13 cellular contexts compared by ENCODE assay signal in genomic region chr2:57892920-57893319, GRCh38.
DNase-seq lines count a peak whose midpoint lies in the region; ATAC-seq, FAIRE-seq and TF ChIP-seq lines count a peak whose summit lies in the region.
"Had no signal": no experiment of that assay in that cellular context is flagged by ENCODE, and none has a peak within 500 bp of the region (broad histone marks: within the 10 kb centered on the region; RNA-seq: fewer than 3 reads in every experiment).

No MANE protein-coding gene starts in this region.

- H3K4me3 Mint-ChIP-seq in CD14-positive monocyte = no peak overlapping the region
- no peak overlapping the region for H3K4me3 Mint-ChIP-seq in T-helper 2 cell treated with Interferon-gamma antibody and Interleukin-4, amounts not matched to agents 5 μg/mL and 100 μg/mL, for 36 hours
- H3K4me3 Mint-ChIP-seq: activated naive CD8-positive, alpha-beta T cell; nephron progenitor cell had no signal

- TF ChIP-seq CTCF in CD14-positive monocyte (IDR thresholded peaks at IDR 0.05) = no peak

- intact Hi-C loops in CD14-positive monocyte (cut with micrococcal nuclease) = loop anchor here in 1 of 2 donors (10.0 kb wide), 1 partner anchor 212 kb away; no protein-coding TSS in a partner anchor

- H3K9me3 Mint-ChIP-seq in CD14-positive monocyte = no peaks in the 10 kb centered on the region
- H3K9me3 Mint-ChIP-seq in T-helper 2 cell treated with Interferon-gamma antibody and Interleukin-4, amounts not matched to agents 5 μg/mL and 100 μg/mL, for 36 hours = no peaks in the 10 kb centered on the region
- H3K9me3 Mint-ChIP-seq: IgD-negative memory B cell, nephron progenitor cell had no signal

- peak; percentile 83 for ATAC-seq in HG02759 (IDR thresholded peaks at IDR 0.05; ENCODE audit: unreplicated experiment)
- ATAC-seq in HG03558 (IDR thresholded peaks at IDR 0.05; ENCODE audit: extremely low read depth, unreplicated experiment) = peak; percentile 54

- FAIRE-seq in GM19239 (lab: Jason Lieb, UNC) = peak; percentile 88

- H3K27me3 Mint-ChIP-seq in CD14-positive monocyte (ENCODE audit: low read depth in 3 of 3) = peaks cover 0 to 2% (median 0%) of the 10 kb centered on the region in 3 donors
- peaks cover 2% of the 10 kb centered on the region for H3K27me3 Mint-ChIP-seq in T-helper 2 cell treated with Interferon-gamma antibody and Interleukin-4, amounts not matched to agents 5 μg/mL and 100 μg/mL, for 36 hours (ENCODE audit: low read depth)
- H3K27me3 Mint-ChIP-seq: IgD-negative memory B cell had no signal

- H3K36me3 Mint-ChIP-seq in CD14-positive monocyte = no peaks in the 10 kb centered on the region
- H3K36me3 Mint-ChIP-seq in T-helper 2 cell treated with Interferon-gamma antibody and Interleukin-4, amounts not matched to agents 5 μg/mL and 100 μg/mL, for 36 hours (ENCODE audit: low read depth) = no peaks in the 10 kb centered on the region
- H3K36me3 Mint-ChIP-seq: activated naive CD8-positive, alpha-beta T cell had no signal

- peaks cover 19% of the 10 kb centered on the region for H3K4me1 Mint-ChIP-seq in CD14-positive monocyte
- H3K4me1 Mint-ChIP-seq in T-helper 2 cell treated with Interferon-gamma antibody and Interleukin-4, amounts not matched to agents 5 μg/mL and 100 μg/mL, for 36 hours (ENCODE audit: low read depth) = no peaks in the 10 kb centered on the region
- H3K4me1 Mint-ChIP-seq: nephron progenitor cell had no signal

- DNase-seq in CD14-positive monocyte (ENCODE audit: low spot score) (no peak), GM19239 (ENCODE audit: insufficient read length, low spot score) (no peak), NCI-H2196 treated with DMSO at 0.1 percent for 48 hours (lab: John Stamatoyannopoulos, UW; ENCODE audit: unreplicated experiment) (no peak)
- no peak for DNase-seq in T-helper 2 cell treated with Interferon-gamma antibody and Interleukin-4, amounts not matched to agents 5 μg/mL and 100 μg/mL, for 36 hours (ENCODE audit: low spot score)
- no peak for DNase-seq in stimulated activated naive CD4-positive, alpha-beta T cell (lab: John Stamatoyannopoulos, UW)
- no peak for DNase-seq in activated naive CD4-positive, alpha-beta T cell treated with anti-CD3 and anti-CD28 coated beads, Interleukin-2, amount 50 U/mL, for 16 hours
- DNase-seq: ACHN, nephron progenitor cell, tibial artery had no signal

- peak overlapping the region; percentile 19 to 89 (median 78) for H3K27ac Mint-ChIP-seq in CD14-positive monocyte
- H3K27ac Mint-ChIP-seq in T-helper 2 cell treated with Interferon-gamma antibody and Interleukin-4, amounts not matched to agents 5 μg/mL and 100 μg/mL, for 36 hours = no peak overlapping the region
- H3K27ac Mint-ChIP-seq: activated naive CD8-positive, alpha-beta T cell; IgD-negative memory B cell; nephron progenitor cell had no signal
